In genomic region chr1:212118872-212119260, GRCh38 we compare ENCODE assay signal across 22 cellular contexts.
A peak's percentile ranks its signal among the peaks of the same experiment; 100 is the strongest.
DNase-seq lines count a peak whose midpoint lies in the region; ATAC-seq lines count a peak whose summit lies in the region.
"Had no signal": no experiment of that assay in that cellular context is flagged by ENCODE, and none has a peak within 500 bp of the region (broad histone marks: within the 10 kb centered on the region; RNA-seq: fewer than 3 reads in every experiment).

No MANE protein-coding gene starts in this region.

- H3K4me1 Mint-ChIP-seq in stimulated activated naive CD8-positive, alpha-beta T cell treated with anti-CD3 and anti-CD28 coated beads, Interleukin-15, amount 100 ng/mL, for 72 hours, result no peaks in the 10 kb centered on the region
- peaks cover 10% of the 10 kb centered on the region for H3K4me1 Mint-ChIP-seq in stimulated activated memory B cell treated with anti-CD40 and anti-IgM and Interleukin-4, amounts not matched to agents 10 μg/mL and 1 μg/mL and 100 μg/mL, for 72 hours

- H3K9me3 Mint-ChIP-seq in stimulated activated naive CD8-positive, alpha-beta T cell treated with anti-CD3 and anti-CD28 coated beads, Interleukin-15, amount 100 ng/mL, for 72 hours, result no peaks in the 10 kb centered on the region
- H3K9me3 Mint-ChIP-seq in stimulated activated memory B cell treated with anti-CD40 and anti-IgM and Interleukin-4, amounts not matched to agents 10 μg/mL and 1 μg/mL and 100 μg/mL, for 72 hours, result no peaks in the 10 kb centered on the region
- H3K9me3 Mint-ChIP-seq: CD4-positive, alpha-beta T cell; natural killer cell treated with Interleukin-12 subunit alpha and Interleukin-12 subunit beta and Interleukin-15 and Interleukin-18, amount 100 ng/mL, for 72 hours; type B pancreatic cell had no signal

- H3K4me3 Mint-ChIP-seq in stimulated activated naive CD8-positive, alpha-beta T cell treated with anti-CD3 and anti-CD28 coated beads, Interleukin-15, amount 100 ng/mL, for 72 hours, result no peak overlapping the region
- H3K4me3 Mint-ChIP-seq in stimulated activated memory B cell treated with anti-CD40 and anti-IgM and Interleukin-4, amounts not matched to agents 10 μg/mL and 1 μg/mL and 100 μg/mL, for 72 hours, result no peak overlapping the region
- H3K4me3 Mint-ChIP-seq: CD4-positive, alpha-beta T cell; natural killer cell treated with Interleukin-12 subunit alpha and Interleukin-12 subunit beta and Interleukin-15 and Interleukin-18, amount 100 ng/mL, for 72 hours; type B pancreatic cell had no signal

- peak overlapping the region; percentile 16 to 81 for H3K27ac Mint-ChIP-seq in stimulated activated naive CD8-positive, alpha-beta T cell treated with anti-CD3 and anti-CD28 coated beads, Interleukin-15, amount 100 ng/mL, for 72 hours
- H3K27ac Mint-ChIP-seq in stimulated activated memory B cell treated with anti-CD40 and anti-IgM and Interleukin-4, amounts not matched to agents 10 μg/mL and 1 μg/mL and 100 μg/mL, for 72 hours, result no peak overlapping the region
- H3K27ac Mint-ChIP-seq: CD4-positive, alpha-beta T cell; natural killer cell treated with Interleukin-12 subunit alpha and Interleukin-12 subunit beta and Interleukin-15 and Interleukin-18, amount 100 ng/mL, for 72 hours; type B pancreatic cell had no signal

- no peaks in the 10 kb centered on the region for H3K36me3 Mint-ChIP-seq in stimulated activated memory B cell treated with anti-CD40 and anti-IgM and Interleukin-4, amounts not matched to agents 10 μg/mL and 1 μg/mL and 100 μg/mL, for 72 hours
- H3K36me3 Mint-ChIP-seq: natural killer cell treated with Interleukin-12 subunit alpha and Interleukin-12 subunit beta and Interleukin-15 and Interleukin-18, amount 100 ng/mL, for 72 hours; type B pancreatic cell had no signal

- ATAC-seq in stimulated activated naive CD8-positive, alpha-beta T cell treated with anti-CD3 and anti-CD28 coated beads, Interleukin-15, amount 100 ng/mL, for 72 hours, result no peak
- ATAC-seq in stimulated activated naive CD8-positive, alpha-beta T cell treated with anti-CD3 and anti-CD28 coated beads, Interleukin-15, Interleukin-2, amounts not matched to agents 100 U/mL and 50 U/mL, for 24 hours, result no peak
- peak; percentile 8 for ATAC-seq in left ventricle myocardium superior
- peak; percentile 20 for ATAC-seq in stimulated activated memory B cell treated with anti-CD40 and anti-IgM and Interleukin-4, amounts not matched to agents 10 μg/mL and 1 μg/mL and 100 μg/mL, for 72 hours
- ATAC-seq: PC-3 had no signal

- intact Hi-C loops in left ventricle myocardium superior (cut with micrococcal nuclease), result no loop called here

- no peaks in the 10 kb centered on the region for H3K27me3 Mint-ChIP-seq in stimulated activated naive CD8-positive, alpha-beta T cell treated with anti-CD3 and anti-CD28 coated beads, Interleukin-15, amount 100 ng/mL, for 72 hours
- H3K27me3 Mint-ChIP-seq in stimulated activated memory B cell treated with anti-CD40 and anti-IgM and Interleukin-4, amounts not matched to agents 10 μg/mL and 1 μg/mL and 100 μg/mL, for 72 hours, result no peaks in the 10 kb centered on the region
- H3K27me3 Mint-ChIP-seq: CD4-positive, alpha-beta T cell; natural killer cell treated with Interleukin-12 subunit alpha and Interleukin-12 subunit beta and Interleukin-15 and Interleukin-18, amount 100 ng/mL, for 72 hours; type B pancreatic cell had no signal

- DNase-seq in stimulated activated naive CD8-positive, alpha-beta T cell treated with anti-CD3 and anti-CD28 coated beads, Interleukin-15, amount 100 ng/mL, for 72 hours, result no peak
- DNase-seq in stimulated activated naive CD8-positive, alpha-beta T cell treated with anti-CD3 and anti-CD28 coated beads, Interleukin-15, Interleukin-2, amounts not matched to agents 100 U/mL and 50 U/mL, for 24 hours, result no peak
- DNase-seq in RPMI8226 (peak; percentile 37), left ventricle myocardium superior (no peak), KG1 (lab: John Stamatoyannopoulos, UW) (no peak), DMS53 treated with DMSO at 0.1 percent for 48 hours (lab: John Stamatoyannopoulos, UW; ENCODE audit: unreplicated experiment) (no peak)
- DNase-seq in stimulated activated CD4-positive, alpha-beta T cell treated with anti-CD3 and anti-CD28 coated beads, Interleukin-1b, Interleukin-23, amount 100 ng/mL, for 48 hours, result no peak
- DNase-seq: activated gamma-delta T cell; CD4-positive, alpha-beta T cell; DMS 273 treated with DMSO at 0.1 percent for 48 hours; effector memory CD4-positive, alpha-beta T cell; foreskin melanocyte; hippocampal formation; Karpas-422; left lung; MV-4-11; PC-3; sigmoid colon; stimulated activated CD4-positive, alpha-beta T cell treated with anti-CD3 and anti-CD28 coated beads, Interleukin-15, amount 100 ng/mL, for 24 hours had no signal

Comparison
In these comparisons a context has a peak if more than half of its experiments do, and no peak if none do; other contexts are left out.
1. ATAC-seq: peak in left ventricle myocardium superior (single experiment) and stimulated activated memory B cell treated with anti-CD40 and anti-IgM and Interleukin-4, amounts not matched to agents 10 μg/mL and 1 μg/mL and 100 μg/mL, for 72 hours (single experiment); none in stimulated activated naive CD8-positive, alpha-beta T cell treated with anti-CD3 and anti-CD28 coated beads, Interleukin-15, amount 100 ng/mL, for 72 hours (single experiment) and stimulated activated naive CD8-positive, alpha-beta T cell treated with anti-CD3 and anti-CD28 coated beads, Interleukin-15, Interleukin-2, amounts not matched to agents 100 U/mL and 50 U/mL, for 24 hours (single experiment).